In genomic region chr2:152099655-152100050, GRCh38 we compare ENCODE assay signal across 9 cellular contexts. TPM values are rescaled to one million over a fixed set of nuclear protein-coding genes. Genes with fewer than 3 reads are reported as not detected.
A peak's percentile ranks its signal among the peaks of the same experiment; 100 is the strongest.
DNase-seq lines count a peak whose midpoint lies in the region; ATAC-seq and TF ChIP-seq lines count a peak whose summit lies in the region.
"Had no signal": no experiment of that assay in that cellular context is flagged by ENCODE, and none has a peak within 500 bp of the region (broad histone marks: within the 10 kb centered on the region; RNA-seq: fewer than 3 reads in every experiment).

No MANE protein-coding gene starts in this region.

- no peak overlapping the region for H3K27ac ChIP-seq in PC-9
- H3K27ac ChIP-seq in psoas muscle, result no peak overlapping the region

- peak overlapping the region; percentile 77 for H2AFZ ChIP-seq in PC-9

- H3K4me3 ChIP-seq in GM08714 (ENCODE audit: low read length) (peak overlapping the region; percentile 79; the same call in 1 of the 2 replicates), PC-9 (peak overlapping the region; percentile 66; the same call in 1 of the 2 replicates), fibroblast of the aortic adventitia (ENCODE audit: low read depth, low read length) (peak overlapping the region; percentile 64), psoas muscle (peak overlapping the region; percentile 79)

- peaks cover 8% of the 10 kb centered on the region for H3F3A ChIP-seq in PC-9 (ENCODE audit: insufficient read depth, low read depth)

- TF ChIP-seq CTCF in PC-9 (conservative IDR thresholded peaks at IDR 0.05) (no peak), fibroblast of the aortic adventitia (IDR thresholded peaks at IDR 0.05; ENCODE audit: insufficient read depth, low read length) (no peak), psoas muscle (IDR thresholded peaks at IDR 0.05) (no peak), omental fat pad (IDR thresholded peaks at IDR 0.05) (no peak)

- BruUV-seq in PC-9 (replicated peaks; lab: Mats Ljungman, UMichigan), result no TSS peak

- peak overlapping the region; percentile 90 for H3K4me2 ChIP-seq in PC-9

- DNase-seq in PC-9 (no peak), fibroblast of the aortic adventitia (ENCODE audit: low read depth) (no peak), psoas muscle (no peak), DMS114 treated with DMSO at 0.1 percent for 48 hours (lab: John Stamatoyannopoulos, UW; ENCODE audit: unreplicated experiment) (no peak), omental fat pad (ENCODE audit: low spot score) (no peak), NCI-H2107 (lab: John Stamatoyannopoulos, UW) (no peak)
- DNase-seq: NCI-H1048 had no signal

- CTCF ChIA-PET in PC-9 (lab: Charles Lee), result no interaction called here

- H3K27me3 ChIP-seq in PC-9 (ENCODE audit: insufficient read depth, low read depth) (peaks cover 59% of the 10 kb centered on the region), psoas muscle (ENCODE audit: insufficient read depth in 3 of 3, low read length in 2 of 3) (peaks cover 0 to 35% (median 12%) of the 10 kb centered on the region in 3 donors)

- 32 to 38% (median 35%) methylated on average over 9 of the region's 9 CpGs for WGBS in psoas muscle, 3 donors

- no peaks in the 10 kb centered on the region for H4K20me1 ChIP-seq in PC-9 (ENCODE audit: insufficient read depth)

- H3K9me3 ChIP-seq in PC-9 (ENCODE audit: insufficient read depth, low read depth) (no peaks in the 10 kb centered on the region; the same call in 1 of the 2 replicates), psoas muscle (no peaks in the 10 kb centered on the region)

- no peak for ATAC-seq in psoas muscle
- ATAC-seq in HG03108 (IDR thresholded peaks at IDR 0.05; ENCODE audit: unreplicated experiment), result no peak
- ATAC-seq in omental fat pad (ENCODE audit: low FRiP score), result no peak

- POLR2A ChIA-PET in PC-9 (lab: Charles Lee; ENCODE audit: unreplicated experiment), result no interaction called here

- H3K36me3 ChIP-seq in PC-9 (ENCODE audit: low read depth), result no peaks in the 10 kb centered on the region
- no peaks in the 10 kb centered on the region for H3K36me3 ChIP-seq in psoas muscle (ENCODE audit: insufficient read depth in 1 of 2, low read depth in 1 of 2)

- intact Hi-C loops in PC-9 (cut with micrococcal nuclease; ENCODE audit: unreplicated experiment), result no loop called here
- intact Hi-C loops in psoas muscle (cut with DNase I), result no loop called here

- H3K4me1 ChIP-seq in PC-9 (replicated peaks; ENCODE audit: insufficient read depth) (peaks cover 9% of the 10 kb centered on the region; the same call in 1 of the 2 replicates), psoas muscle (peaks cover 11% of the 10 kb centered on the region)

- no peaks in the 10 kb centered on the region for H3K79me2 ChIP-seq in PC-9 (ENCODE audit: low read depth)

- no peaks in the 10 kb centered on the region for H3K9me2 ChIP-seq in PC-9 (ENCODE audit: insufficient read depth)

RNA-seq across cellular contexts. Expression of gene CACNB4, which starts 0.8 kb away (rescaled TPM):
- total RNA-seq in PC-9 (2021) (0.73 and 0.98 TPM in 2 replicates), fibroblast of the aortic adventitia (ENCODE audit: low replicate concordance) (4.8 and 7.5 TPM in 2 replicates), psoas muscle (1 to 10 TPM in 1 of 4 donors, under 1 TPM in 3; 0.21 to 1.1 (median 0.27) TPM), omental fat pad (1 to 10 TPM; 1.5 to 5.4 (median 2.4) TPM)
- polyA plus RNA-seq in psoas muscle, result under 1 TPM; 0.10 to 0.17 (median 0.13) TPM
